In genomic region chr14:94932589-94932988, GRCh38 we compare ENCODE assay signal across 24 cellular contexts.
"Had no signal": no experiment of that assay in that cellular context is flagged by ENCODE, and none has a peak within 500 bp of the region (broad histone marks: within the 10 kb centered on the region; RNA-seq: fewer than 3 reads in every experiment).

No MANE protein-coding gene starts in this region.

- H3K27me3 ChIP-seq: colonic mucosa, esophagus muscularis mucosa, foreskin keratinocyte, gastroesophageal sphincter had no signal

- H3K36me3 ChIP-seq: colonic mucosa, esophagus muscularis mucosa, esophagus squamous epithelium, gastrocnemius medialis, gastroesophageal sphincter, heart left ventricle, heart right ventricle had no signal

- DNase-seq: colonic mucosa; cortex of kidney; dermis blood vessel endothelial cell; dorsolateral prefrontal cortex; effector CD4-positive, alpha-beta T cell; effector CD8-positive, alpha-beta T cell; effector memory CD4-positive, alpha-beta T cell; effector memory CD8-positive, alpha-beta T cell; endodermal cell; erythroblast; esophagus squamous epithelium; foreskin fibroblast; foreskin keratinocyte; foreskin melanocyte; gastrocnemius medialis; glutamatergic neuron; head of caudate nucleus; heart left ventricle; heart right ventricle had no signal

- ATAC-seq: effector memory CD8-positive, alpha-beta T cell; esophagus mucosa; foreskin keratinocyte; gastrocnemius medialis; gastroesophageal sphincter; heart left ventricle; heart right ventricle had no signal

- H3K27ac ChIP-seq: colonic mucosa, coronary artery, dorsolateral prefrontal cortex, epithelial cell of prostate, esophagus muscularis mucosa, esophagus squamous epithelium, foreskin keratinocyte, gastrocnemius medialis, gastroesophageal sphincter, heart left ventricle, heart right ventricle had no signal

- H3K9me3 ChIP-seq: colonic mucosa, esophagus muscularis mucosa, esophagus squamous epithelium, gastrocnemius medialis, gastroesophageal sphincter, heart left ventricle, heart right ventricle had no signal

- H3K4me3 ChIP-seq: colonic mucosa, coronary artery, dorsolateral prefrontal cortex, esophagus muscularis mucosa, esophagus squamous epithelium, gastrocnemius medialis, gastroesophageal sphincter, heart left ventricle, heart right ventricle had no signal

- H3K4me1 ChIP-seq: colonic mucosa, foreskin keratinocyte had no signal
